Comparison of ENCODE assay signal across 1 cellular context in the genomic region with DNA sequence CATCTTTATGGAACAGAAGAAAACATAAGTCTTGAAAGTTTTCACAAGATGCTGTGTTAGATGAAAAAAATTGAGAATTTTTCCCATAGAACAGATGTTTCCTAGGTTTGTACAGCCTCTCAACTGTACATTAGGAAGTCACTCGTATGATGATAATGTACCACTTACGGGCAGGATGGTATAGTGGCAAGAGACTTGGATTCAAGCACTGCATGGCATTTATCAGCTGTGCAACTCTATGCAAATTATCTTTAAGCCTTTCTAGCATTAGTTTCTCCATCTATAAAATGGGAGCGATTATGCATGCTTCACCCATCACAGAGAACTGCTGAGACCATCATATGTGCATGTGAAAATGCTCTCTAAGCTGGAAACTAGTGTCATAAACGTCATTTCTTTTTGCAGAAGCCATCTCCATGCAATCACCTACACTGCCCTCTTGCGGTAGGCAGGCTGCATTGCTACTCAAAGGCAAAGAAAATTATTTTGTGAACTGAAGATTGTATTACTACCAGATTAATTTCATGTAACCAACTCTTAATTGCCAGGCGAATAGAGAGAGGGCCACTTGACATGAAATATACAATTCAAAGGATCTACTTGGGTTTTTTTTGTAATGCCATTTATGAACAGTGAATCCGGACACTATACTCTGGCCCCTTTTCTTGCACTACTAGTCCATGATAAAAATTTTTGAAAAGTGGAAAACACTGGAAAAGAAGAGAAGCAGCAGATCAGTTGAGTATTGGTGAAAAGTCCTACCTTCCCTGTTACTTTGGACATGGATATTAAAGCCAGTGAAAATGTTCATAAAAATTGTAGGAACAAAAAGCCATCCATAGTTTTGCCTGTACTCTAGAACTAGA.
TF ChIP-seq lines count a peak whose summit lies in the region.

No MANE protein-coding gene starts in this region.

TF ChIP-seq in SK-N-SH, 30 proteins besides CTCF, POLR2A, EP300 and RAD21 (continued from another document):
- TF ChIP-seq, protein P1, sequence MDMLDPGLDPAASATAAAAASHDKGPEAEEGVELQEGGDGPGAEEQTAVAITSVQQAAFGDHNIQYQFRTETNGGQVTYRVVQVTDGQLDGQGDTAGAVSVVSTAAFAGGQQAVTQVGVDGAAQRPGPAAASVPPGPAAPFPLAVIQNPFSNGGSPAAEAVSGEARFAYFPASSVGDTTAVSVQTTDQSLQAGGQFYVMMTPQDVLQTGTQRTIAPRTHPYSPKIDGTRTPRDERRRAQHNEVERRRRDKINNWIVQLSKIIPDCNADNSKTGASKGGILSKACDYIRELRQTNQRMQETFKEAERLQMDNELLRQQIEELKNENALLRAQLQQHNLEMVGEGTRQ (IDR thresholded peaks at IDR 0.05; ENCODE audit: borderline replicate concordance, low read depth, low read length), result no peak
- no peak for TF ChIP-seq RFX5 (IDR thresholded peaks at IDR 0.05; ENCODE audit: low read length)
- TF ChIP-seq, protein P2, sequence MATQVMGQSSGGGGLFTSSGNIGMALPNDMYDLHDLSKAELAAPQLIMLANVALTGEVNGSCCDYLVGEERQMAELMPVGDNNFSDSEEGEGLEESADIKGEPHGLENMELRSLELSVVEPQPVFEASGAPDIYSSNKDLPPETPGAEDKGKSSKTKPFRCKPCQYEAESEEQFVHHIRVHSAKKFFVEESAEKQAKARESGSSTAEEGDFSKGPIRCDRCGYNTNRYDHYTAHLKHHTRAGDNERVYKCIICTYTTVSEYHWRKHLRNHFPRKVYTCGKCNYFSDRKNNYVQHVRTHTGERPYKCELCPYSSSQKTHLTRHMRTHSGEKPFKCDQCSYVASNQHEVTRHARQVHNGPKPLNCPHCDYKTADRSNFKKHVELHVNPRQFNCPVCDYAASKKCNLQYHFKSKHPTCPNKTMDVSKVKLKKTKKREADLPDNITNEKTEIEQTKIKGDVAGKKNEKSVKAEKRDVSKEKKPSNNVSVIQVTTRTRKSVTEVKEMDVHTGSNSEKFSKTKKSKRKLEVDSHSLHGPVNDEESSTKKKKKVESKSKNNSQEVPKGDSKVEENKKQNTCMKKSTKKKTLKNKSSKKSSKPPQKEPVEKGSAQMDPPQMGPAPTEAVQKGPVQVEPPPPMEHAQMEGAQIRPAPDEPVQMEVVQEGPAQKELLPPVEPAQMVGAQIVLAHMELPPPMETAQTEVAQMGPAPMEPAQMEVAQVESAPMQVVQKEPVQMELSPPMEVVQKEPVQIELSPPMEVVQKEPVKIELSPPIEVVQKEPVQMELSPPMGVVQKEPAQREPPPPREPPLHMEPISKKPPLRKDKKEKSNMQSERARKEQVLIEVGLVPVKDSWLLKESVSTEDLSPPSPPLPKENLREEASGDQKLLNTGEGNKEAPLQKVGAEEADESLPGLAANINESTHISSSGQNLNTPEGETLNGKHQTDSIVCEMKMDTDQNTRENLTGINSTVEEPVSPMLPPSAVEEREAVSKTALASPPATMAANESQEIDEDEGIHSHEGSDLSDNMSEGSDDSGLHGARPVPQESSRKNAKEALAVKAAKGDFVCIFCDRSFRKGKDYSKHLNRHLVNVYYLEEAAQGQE (IDR thresholded peaks at IDR 0.05; ENCODE audit: low read depth, low read length), result no peak
- TF ChIP-seq, protein P3, sequence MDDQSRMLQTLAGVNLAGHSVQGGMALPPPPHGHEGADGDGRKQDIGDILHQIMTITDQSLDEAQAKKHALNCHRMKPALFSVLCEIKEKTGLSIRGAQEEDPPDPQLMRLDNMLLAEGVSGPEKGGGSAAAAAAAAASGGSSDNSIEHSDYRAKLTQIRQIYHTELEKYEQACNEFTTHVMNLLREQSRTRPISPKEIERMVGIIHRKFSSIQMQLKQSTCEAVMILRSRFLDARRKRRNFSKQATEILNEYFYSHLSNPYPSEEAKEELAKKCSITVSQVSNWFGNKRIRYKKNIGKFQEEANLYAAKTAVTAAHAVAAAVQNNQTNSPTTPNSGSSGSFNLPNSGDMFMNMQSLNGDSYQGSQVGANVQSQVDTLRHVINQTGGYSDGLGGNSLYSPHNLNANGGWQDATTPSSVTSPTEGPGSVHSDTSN (IDR thresholded peaks at IDR 0.05), result peak; percentile 30; the same call in 1 of the 2 replicates
- no peak for TF ChIP-seq SIN3A (IDR thresholded peaks at IDR 0.05; ENCODE audit: borderline replicate concordance, low read depth, low read length)
- TF ChIP-seq NFIC (IDR thresholded peaks at IDR 0.05; ENCODE audit: borderline replicate concordance), result no peak; the same call in 1 of the 2 replicates
- TF ChIP-seq CHD2 (IDR thresholded peaks at IDR 0.05; ENCODE audit: low read length, partially characterized antibody), result peak; percentile 20
- peak; percentile 51 for TF ChIP-seq RCOR1 (IDR thresholded peaks at IDR 0.05; ENCODE audit: low read length)
- TF ChIP-seq POLR2AphosphoS5 (IDR thresholded peaks at IDR 0.05; ENCODE audit: low read depth, low read length), result no peak
- TF ChIP-seq, protein P4, sequence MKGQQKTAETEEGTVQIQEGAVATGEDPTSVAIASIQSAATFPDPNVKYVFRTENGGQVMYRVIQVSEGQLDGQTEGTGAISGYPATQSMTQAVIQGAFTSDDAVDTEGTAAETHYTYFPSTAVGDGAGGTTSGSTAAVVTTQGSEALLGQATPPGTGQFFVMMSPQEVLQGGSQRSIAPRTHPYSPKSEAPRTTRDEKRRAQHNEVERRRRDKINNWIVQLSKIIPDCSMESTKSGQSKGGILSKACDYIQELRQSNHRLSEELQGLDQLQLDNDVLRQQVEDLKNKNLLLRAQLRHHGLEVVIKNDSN (IDR thresholded peaks at IDR 0.05; ENCODE audit: borderline replicate concordance, low read depth), result no peak
